ENCODE assay signal across 17 cellular contexts in genomic region chr17:49580055-49580721, GRCh38. TPM values are rescaled to one million over a fixed set of nuclear protein-coding genes. Genes with fewer than 3 reads are reported as not detected.
"Had no signal": no experiment of that assay in that cellular context is flagged by ENCODE, and none has a peak within 500 bp of the region (broad histone marks: within the 10 kb centered on the region; RNA-seq: fewer than 3 reads in every experiment).

No MANE protein-coding gene starts in this region.

- H3K27ac ChIP-seq: esophagus squamous epithelium, foreskin keratinocyte, ovary, suprapubic skin had no signal

- DNase-seq: activated CD4-positive, alpha-beta T cell treated with anti-CD3 and anti-CD28 coated beads, Interleukin-2, amount 50 U/mL, for 48 hours; activated CD4-positive, CD25-positive, alpha-beta regulatory T cell treated with anti-CD3 and anti-CD28 coated beads, Interleukin-2, amount 50 U/mL, for 72 hours; activated CD8-positive, alpha-beta memory T cell treated with anti-CD3 and anti-CD28 coated beads, Interleukin-2, amount 10 ng/mL, durations not matched to agents 7 days and 5 days; activated effector memory CD4-positive, alpha-beta T cell treated with Interleukin-2 at 50 U/mL for 16 hours; activated T-cell treated with anti-CD3 and anti-CD28 coated beads, Interleukin-2, amount 50 U/mL, for 24 hours; amygdala; esophagus squamous epithelium; foreskin keratinocyte; left ventricle myocardium superior; mesenchymal stem cell; nephron progenitor cell; ovary; stimulated activated CD4-positive, alpha-beta T cell treated with anti-CD3 and anti-CD28 coated beads, Interleukin-2, amount 100 ng/mL, for 48 hours; stimulated activated naive CD4-positive, alpha-beta T cell treated with Interleukin-2 at 50 U/mL for 16 hours had no signal

- H3K36me3 ChIP-seq: esophagus squamous epithelium, ovary, suprapubic skin had no signal

- H3K4me3 ChIP-seq: dorsolateral prefrontal cortex, esophagus squamous epithelium, ovary, suprapubic skin had no signal

- H3K4me1 ChIP-seq: foreskin keratinocyte had no signal

- H3K9me3 ChIP-seq: esophagus squamous epithelium, ovary, suprapubic skin had no signal

- ATAC-seq: activated CD8-positive, alpha-beta memory T cell treated with anti-CD3 and anti-CD28 coated beads, Interleukin-2, amount 10 ng/mL, durations not matched to agents 7 days and 5 days; foreskin keratinocyte; left ventricle myocardium superior had no signal

- H3K27me3 ChIP-seq: dorsolateral prefrontal cortex, ovary had no signal

RNA-seq across cellular contexts. Expression of gene NXPH3, which starts 4.5 kb away (rescaled TPM):
- total RNA-seq: kidney epithelial cell had no signal
